Comparison of ENCODE assay signal across 9 cellular contexts in the genomic region with DNA sequence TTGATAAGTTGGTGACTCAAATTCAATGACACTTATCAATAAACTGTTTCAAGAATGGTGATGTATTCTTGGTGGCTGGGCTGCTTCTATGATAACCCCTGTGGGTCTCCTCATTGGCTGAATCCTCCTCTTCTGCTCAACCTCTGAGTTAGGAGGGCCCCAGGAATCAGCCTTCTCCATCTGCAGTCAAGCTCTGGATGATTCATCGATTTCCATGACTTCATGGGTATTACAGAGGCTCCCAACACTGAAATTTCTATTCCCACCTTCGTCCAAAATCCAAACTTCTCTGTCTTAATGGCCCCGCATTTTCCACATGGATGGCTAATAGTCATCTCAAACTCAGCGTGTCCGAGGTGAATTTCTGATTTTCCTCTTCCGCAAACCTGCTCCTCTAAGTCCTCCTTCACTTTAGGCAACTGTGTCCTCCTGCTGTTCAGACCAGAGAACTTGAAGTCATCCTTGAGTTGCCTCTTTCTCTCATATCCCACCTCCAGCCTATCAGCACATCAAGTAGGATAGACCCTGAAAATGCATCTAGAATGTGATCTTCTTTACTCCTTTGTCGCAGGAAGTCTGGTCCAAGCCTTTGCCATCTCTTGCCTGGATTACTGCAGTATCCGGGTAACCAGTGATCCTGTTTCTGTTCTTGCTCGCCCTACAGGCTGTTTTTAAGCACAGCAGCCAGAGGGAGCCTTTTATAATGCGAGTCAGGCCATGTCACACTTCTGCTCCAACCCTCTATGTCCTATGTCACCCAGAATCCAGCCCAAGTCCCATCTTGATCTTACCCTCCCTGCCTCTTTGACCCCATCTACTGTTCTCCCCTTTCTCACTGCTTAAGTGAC. TPM values are rescaled to one million over a fixed set of nuclear protein-coding genes. Genes with fewer than 3 reads are reported as not detected.
A peak's percentile ranks its signal among the peaks of the same experiment; 100 is the strongest.
DNase-seq lines count a peak whose midpoint lies in the region; ATAC-seq and TF ChIP-seq lines count a peak whose summit lies in the region.
"Had no signal": no experiment of that assay in that cellular context is flagged by ENCODE, and none has a peak within 500 bp of the region (broad histone marks: within the 10 kb centered on the region; RNA-seq: fewer than 3 reads in every experiment).

No MANE protein-coding gene starts in this region.

- peaks cover 34% of the 10 kb centered on the region for H3K4me1 Mint-ChIP-seq in activated CD4-positive, alpha-beta T cell treated with anti-CD3 and anti-CD28 coated beads, Interleukin-2, amount 10 ng/mL, durations not matched to agents 24 days and 14 days

- no peak overlapping the region for H3K4me2 ChIP-seq in hepatocyte

- H3K36me3 ChIP-seq in RWPE2 (ENCODE audit: low read depth) (no peaks in the 10 kb centered on the region), hepatocyte (replicated peaks; ENCODE audit: insufficient read depth, low read depth) (no peaks in the 10 kb centered on the region)

- peak; percentile 73 for ATAC-seq in HG02885 (IDR thresholded peaks at IDR 0.05; ENCODE audit: poor library complexity, unreplicated experiment)
- peak; percentile 53 for ATAC-seq in RWPE2 (ENCODE audit: low read depth)
- ATAC-seq in GM19328 (IDR thresholded peaks at IDR 0.05; ENCODE audit: unreplicated experiment) = no peak

- H4K20me1 ChIP-seq in hepatocyte (ENCODE audit: insufficient read depth, poor library complexity, severe bottlenecking) = no peaks in the 10 kb centered on the region

- H3K4me3 ChIP-seq in RWPE2 (ENCODE audit: severe bottlenecking) = no peak overlapping the region
- no peak overlapping the region for H3K4me3 ChIP-seq in hepatocyte
- H3K4me3 ChIP-seq: skin epidermis had no signal

- no peaks in the 10 kb centered on the region for H3K9me2 ChIP-seq in hepatocyte (replicated peaks; ENCODE audit: insufficient read depth)

- no peaks in the 10 kb centered on the region for H3K27me3 ChIP-seq in RWPE2 (ENCODE audit: insufficient read depth, poor library complexity, severe bottlenecking)
- no peaks in the 10 kb centered on the region for H3K27me3 ChIP-seq in hepatocyte

- peaks cover 7% of the 10 kb centered on the region for H3K9me3 Mint-ChIP-seq in activated CD4-positive, alpha-beta T cell treated with anti-CD3 and anti-CD28 coated beads, Interleukin-2, amount 10 ng/mL, durations not matched to agents 24 days and 14 days

- no peaks in the 10 kb centered on the region for H3K79me2 ChIP-seq in hepatocyte

- intact Hi-C loops in activated CD4-positive, alpha-beta T cell treated with anti-CD3 and anti-CD28 coated beads, Interleukin-2, amount 10 ng/mL, durations not matched to agents 24 days and 14 days (cut with micrococcal nuclease) = loop anchor here (5.0 kb wide), 1 partner anchor 143 kb away; no protein-coding TSS in a partner anchor

- H3K4me1 ChIP-seq in RWPE2 (ENCODE audit: insufficient read depth, poor library complexity, severe bottlenecking) (peaks cover 2% of the 10 kb centered on the region), hepatocyte (ENCODE audit: insufficient read depth) (no peaks in the 10 kb centered on the region)

- 77% methylated on average over 10 of the region's 10 CpGs for WGBS in hepatocyte (ENCODE audit: low lambda C conversion rate, missing lambda C conversion rate)

- no peaks in the 10 kb centered on the region for H3K9me3 ChIP-seq in RWPE2 (ENCODE audit: severe bottlenecking)
- no peaks in the 10 kb centered on the region for H3K9me3 ChIP-seq in hepatocyte (ENCODE audit: low read depth)

- TF ChIP-seq CTCF in RWPE2 (IDR thresholded peaks at IDR 0.05; ENCODE audit: poor library complexity, severe bottlenecking) = peak; percentile 62
- peak; percentile 43 for TF ChIP-seq CTCF in hepatocyte (IDR thresholded peaks at IDR 0.05; ENCODE audit: poor library complexity)

- H3K27ac ChIP-seq in RWPE2 (ENCODE audit: poor library complexity, severe bottlenecking) = no peak overlapping the region
- no peak overlapping the region for H3K27ac ChIP-seq in hepatocyte

- H2AFZ ChIP-seq in hepatocyte = no peak overlapping the region

- no peak overlapping the region for H3K4me3 Mint-ChIP-seq in activated CD4-positive, alpha-beta T cell treated with anti-CD3 and anti-CD28 coated beads, Interleukin-2, amount 10 ng/mL, durations not matched to agents 24 days and 14 days

- H3K36me3 Mint-ChIP-seq in activated CD4-positive, alpha-beta T cell treated with anti-CD3 and anti-CD28 coated beads, Interleukin-2, amount 10 ng/mL, durations not matched to agents 24 days and 14 days (ENCODE audit: low read depth) = peaks cover 6% of the 10 kb centered on the region

- no peak overlapping the region for H3K27ac Mint-ChIP-seq in activated CD4-positive, alpha-beta T cell treated with anti-CD3 and anti-CD28 coated beads, Interleukin-2, amount 10 ng/mL, durations not matched to agents 24 days and 14 days

- no peaks in the 10 kb centered on the region for H3K27me3 Mint-ChIP-seq in activated CD4-positive, alpha-beta T cell treated with anti-CD3 and anti-CD28 coated beads, Interleukin-2, amount 10 ng/mL, durations not matched to agents 24 days and 14 days

- DNase-seq in activated CD4-positive, alpha-beta T cell treated with anti-CD3 and anti-CD28 coated beads, Interleukin-2, amount 10 ng/mL, durations not matched to agents 24 days and 14 days = peak; percentile 83
- DNase-seq in activated CD4-positive, alpha-beta T cell treated with anti-CD3 and anti-CD28 coated beads, Interleukin-2, amount 50 U/mL, for 1 hour = no peak
- DNase-seq in RWPE2 (ENCODE audit: low spot score) (no peak), hepatocyte (ENCODE audit: low spot score) (peak; percentile 27), NCI-H1436 (lab: John Stamatoyannopoulos, UW) (no peak), NCI-H526 treated with DMSO at 0.1 percent for 48 hours (lab: John Stamatoyannopoulos, UW) (no peak)

RNA-seq across cellular contexts. Expression of a gene that starts 41.4 kb away (rescaled TPM):
- 57.7 and 64.1 TPM in 2 replicates for total RNA-seq in activated CD4-positive, alpha-beta T cell treated with anti-CD3 and anti-CD28 coated beads, Interleukin-2, amount 10 ng/mL, durations not matched to agents 24 days and 14 days
- total RNA-seq in hepatocyte = 0.40 and 1.1 TPM in 2 replicates
- 0.13 and 0.47 TPM in 2 replicates for polyA plus RNA-seq in hepatocyte

Comparison
In these comparisons a context has a peak if more than half of its experiments do, and no peak if none do; other contexts are left out.
1. DNase-seq: peak in activated CD4-positive, alpha-beta T cell treated with anti-CD3 and anti-CD28 coated beads, Interleukin-2, amount 10 ng/mL, durations not matched to agents 24 days and 14 days (single experiment) and hepatocyte (single experiment); none in activated CD4-positive, alpha-beta T cell treated with anti-CD3 and anti-CD28 coated beads, Interleukin-2, amount 50 U/mL, for 1 hour (single experiment), RWPE2 (single experiment), NCI-H1436 (single experiment) and NCI-H526 treated with DMSO at 0.1 percent for 48 hours (single experiment).
2. RNA of a gene that starts 41.4 kb away (total RNA-seq): 57.7 to 64.1 TPM in activated CD4-positive, alpha-beta T cell treated with anti-CD3 and anti-CD28 coated beads, Interleukin-2, amount 10 ng/mL, durations not matched to agents 24 days and 14 days; 0.40 to 1.1 TPM in hepatocyte; every median in the first group is over 10 times any median in the second.